In genomic region chr14:59511916-59512530, GRCh38 we compare ENCODE assay signal across 8 cellular contexts. TPM values are rescaled to one million over a fixed set of nuclear protein-coding genes. Genes with fewer than 3 reads are reported as not detected.
DNase-seq lines count a peak whose midpoint lies in the region; ATAC-seq and TF ChIP-seq lines count a peak whose summit lies in the region.

No MANE protein-coding gene starts in this region.

- no peak for ATAC-seq in GM21786 (IDR thresholded peaks at IDR 0.05; ENCODE audit: unreplicated experiment)
- no peak for ATAC-seq in HG03139 (IDR thresholded peaks at IDR 0.05; ENCODE audit: unreplicated experiment)

- H3K27me3 Mint-ChIP-seq in activated CD4-positive, alpha-beta T cell treated with anti-CD3 and anti-CD28 coated beads, Interleukin-2, amount 10 ng/mL, durations not matched to agents 24 days and 14 days = peaks cover 11% of the 10 kb centered on the region

- intact Hi-C loops in activated CD4-positive, alpha-beta T cell treated with anti-CD3 and anti-CD28 coated beads, Interleukin-2, amount 10 ng/mL, durations not matched to agents 24 days and 14 days (cut with micrococcal nuclease) = no loop called here

- no peaks in the 10 kb centered on the region for H3K36me3 Mint-ChIP-seq in activated CD4-positive, alpha-beta T cell treated with anti-CD3 and anti-CD28 coated beads, Interleukin-2, amount 10 ng/mL, durations not matched to agents 24 days and 14 days (ENCODE audit: low read depth)

- peak; percentile 88 for TF ChIP-seq CTCF in retinal pigment epithelial cell (conservative IDR thresholded peaks at IDR 0.05; ENCODE audit: low read depth, low read length)

- H3K9me3 Mint-ChIP-seq in activated CD4-positive, alpha-beta T cell treated with anti-CD3 and anti-CD28 coated beads, Interleukin-2, amount 10 ng/mL, durations not matched to agents 24 days and 14 days = no peaks in the 10 kb centered on the region

- peak; percentile 60 for DNase-seq in activated CD4-positive, alpha-beta T cell treated with anti-CD3 and anti-CD28 coated beads, Interleukin-2, amount 10 ng/mL, durations not matched to agents 24 days and 14 days
- DNase-seq in activated CD4-positive, alpha-beta T cell treated with anti-CD3 and anti-CD28 coated beads for 1 hour = no peak
- peak; percentile 21 for DNase-seq in NCI-H1105 (lab: John Stamatoyannopoulos, UW)
- DNase-seq in cerebellar cortex (ENCODE audit: low spot score) = peak; percentile 62
- DNase-seq in retinal pigment epithelial cell (ENCODE audit: low read depth) = no peak
- no peak for DNase-seq in EL

- no peak overlapping the region for H3K4me3 ChIP-seq in retinal pigment epithelial cell (ENCODE audit: low read length)

- no peaks in the 10 kb centered on the region for H3K4me1 Mint-ChIP-seq in activated CD4-positive, alpha-beta T cell treated with anti-CD3 and anti-CD28 coated beads, Interleukin-2, amount 10 ng/mL, durations not matched to agents 24 days and 14 days

- no peak overlapping the region for H3K27ac Mint-ChIP-seq in activated CD4-positive, alpha-beta T cell treated with anti-CD3 and anti-CD28 coated beads, Interleukin-2, amount 10 ng/mL, durations not matched to agents 24 days and 14 days

- H3K4me3 Mint-ChIP-seq in activated CD4-positive, alpha-beta T cell treated with anti-CD3 and anti-CD28 coated beads, Interleukin-2, amount 10 ng/mL, durations not matched to agents 24 days and 14 days = no peak overlapping the region

RNA-seq across cellular contexts. Expression of gene JKAMP, which starts 27.7 kb away (rescaled TPM):
- 27.9 and 28.6 TPM in 2 replicates for total RNA-seq in activated CD4-positive, alpha-beta T cell treated with anti-CD3 and anti-CD28 coated beads, Interleukin-2, amount 10 ng/mL, durations not matched to agents 24 days and 14 days

RNA-seq across cellular contexts. Expression of gene L3HYPDH, which starts 27.8 kb away (rescaled TPM):
- total RNA-seq in activated CD4-positive, alpha-beta T cell treated with anti-CD3 and anti-CD28 coated beads, Interleukin-2, amount 10 ng/mL, durations not matched to agents 24 days and 14 days = 20.8 TPM in 2 replicates

RNA-seq across cellular contexts. Expression of gene GPR135, which starts 46.8 kb away (rescaled TPM):
- 1.8 and 2.0 TPM in 2 replicates for total RNA-seq in activated CD4-positive, alpha-beta T cell treated with anti-CD3 and anti-CD28 coated beads, Interleukin-2, amount 10 ng/mL, durations not matched to agents 24 days and 14 days

Comparison
In these comparisons a context has a peak if more than half of its experiments do, and no peak if none do; other contexts are left out.
1. DNase-seq: peak in activated CD4-positive, alpha-beta T cell treated with anti-CD3 and anti-CD28 coated beads, Interleukin-2, amount 10 ng/mL, durations not matched to agents 24 days and 14 days (single experiment), NCI-H1105 (single experiment) and cerebellar cortex (single experiment); none in activated CD4-positive, alpha-beta T cell treated with anti-CD3 and anti-CD28 coated beads for 1 hour (single experiment), retinal pigment epithelial cell (single experiment) and EL (single experiment).